1 cellular context compared by ENCODE assay signal in genomic region chr16:88650749-88651275, GRCh38.
A peak's percentile ranks its signal among the peaks of the same experiment; 100 is the strongest.
TF ChIP-seq lines count a peak whose summit lies in the region.

CYBA (minus strand) TSS chr16:88651053; CDS start chr16:88651013, 40 bp downstream.

TF ChIP-seq in HEK293, 187 proteins besides CTCF, POLR2A, EP300 and RAD21 (continued from another document):
- TF ChIP-seq, protein P1, sequence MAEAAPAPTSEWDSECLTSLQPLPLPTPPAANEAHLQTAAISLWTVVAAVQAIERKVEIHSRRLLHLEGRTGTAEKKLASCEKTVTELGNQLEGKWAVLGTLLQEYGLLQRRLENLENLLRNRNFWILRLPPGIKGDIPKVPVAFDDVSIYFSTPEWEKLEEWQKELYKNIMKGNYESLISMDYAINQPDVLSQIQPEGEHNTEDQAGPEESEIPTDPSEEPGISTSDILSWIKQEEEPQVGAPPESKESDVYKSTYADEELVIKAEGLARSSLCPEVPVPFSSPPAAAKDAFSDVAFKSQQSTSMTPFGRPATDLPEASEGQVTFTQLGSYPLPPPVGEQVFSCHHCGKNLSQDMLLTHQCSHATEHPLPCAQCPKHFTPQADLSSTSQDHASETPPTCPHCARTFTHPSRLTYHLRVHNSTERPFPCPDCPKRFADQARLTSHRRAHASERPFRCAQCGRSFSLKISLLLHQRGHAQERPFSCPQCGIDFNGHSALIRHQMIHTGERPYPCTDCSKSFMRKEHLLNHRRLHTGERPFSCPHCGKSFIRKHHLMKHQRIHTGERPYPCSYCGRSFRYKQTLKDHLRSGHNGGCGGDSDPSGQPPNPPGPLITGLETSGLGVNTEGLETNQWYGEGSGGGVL (tag by site-specific recombination; IDR thresholded peaks at IDR 0.05): no peak
- TF ChIP-seq ZNF311 (tag by site-specific recombination; IDR thresholded peaks at IDR 0.05; ENCODE audit: borderline replicate concordance) (no peak), ZNF610 (tag by site-specific recombination; IDR thresholded peaks at IDR 0.05; ENCODE audit: borderline replicate concordance) (no peak), WT1 (tag by site-specific recombination; IDR thresholded peaks at IDR 0.05) (no peak), ZNF266 (tag by site-specific recombination; IDR thresholded peaks at IDR 0.05; ENCODE audit: low read depth) (no peak), EGR2 (tag by site-specific recombination; IDR thresholded peaks at IDR 0.05; ENCODE audit: low read depth) (no peak; the same call in none of the 2 replicates), BCL11B (tag by site-specific recombination; IDR thresholded peaks at IDR 0.05; ENCODE audit: low read depth) (no peak), ZNF510 (tag by site-specific recombination; IDR thresholded peaks at IDR 0.05; ENCODE audit: insufficient replicate concordance) (no peak), ZNF23 (tag by site-specific recombination; IDR thresholded peaks at IDR 0.05; ENCODE audit: borderline replicate concordance) (no peak), ZNF174 (tag by site-specific recombination; IDR thresholded peaks at IDR 0.05) (no peak), ZNF354C (tag by site-specific recombination; IDR thresholded peaks at IDR 0.05; ENCODE audit: borderline replicate concordance, low read depth) (no peak), ZNF747 (tag by site-specific recombination; IDR thresholded peaks at IDR 0.05) (no peak), ZNF548 (tag by site-specific recombination; IDR thresholded peaks at IDR 0.05) (no peak), ZNF76 (tag by site-specific recombination; IDR thresholded peaks at IDR 0.05; ENCODE audit: borderline replicate concordance, low read depth) (no peak), BCL6B (tag by site-specific recombination; IDR thresholded peaks at IDR 0.05) (no peak), ZNF114 (tag by site-specific recombination; IDR thresholded peaks at IDR 0.05) (no peak), HOXC10 (CRISPR knock-in tag; IDR thresholded peaks at IDR 0.05) (no peak)
- TF ChIP-seq, protein P2, sequence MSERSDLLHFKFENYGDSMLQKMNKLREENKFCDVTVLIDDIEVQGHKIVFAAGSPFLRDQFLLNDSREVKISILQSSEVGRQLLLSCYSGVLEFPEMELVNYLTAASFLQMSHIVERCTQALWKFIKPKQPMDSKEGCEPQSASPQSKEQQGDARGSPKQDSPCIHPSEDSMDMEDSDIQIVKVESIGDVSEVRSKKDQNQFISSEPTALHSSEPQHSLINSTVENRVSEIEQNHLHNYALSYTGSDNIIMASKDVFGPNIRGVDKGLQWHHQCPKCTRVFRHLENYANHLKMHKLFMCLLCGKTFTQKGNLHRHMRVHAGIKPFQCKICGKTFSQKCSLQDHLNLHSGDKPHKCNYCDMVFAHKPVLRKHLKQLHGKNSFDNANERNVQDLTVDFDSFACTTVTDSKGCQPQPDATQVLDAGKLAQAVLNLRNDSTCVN (tag by site-specific recombination; optimal IDR thresholded peaks at IDR 0.05): peak; percentile 66
